17 cellular contexts compared by ENCODE assay signal in genomic region chr9:77954018-77954417, GRCh38.
DNase-seq lines count a peak whose midpoint lies in the region; ATAC-seq and TF ChIP-seq lines count a peak whose summit lies in the region.
"Had no signal": no experiment of that assay in that cellular context is flagged by ENCODE, and none has a peak within 500 bp of the region (broad histone marks: within the 10 kb centered on the region; RNA-seq: fewer than 3 reads in every experiment).

No MANE protein-coding gene starts in this region.

- H3K27ac ChIP-seq in ACC112 (ENCODE audit: low read depth, low read length), result peak overlapping the region; percentile 65
- peak overlapping the region; percentile 5 for H3K27ac ChIP-seq in HL-60 (replicated peaks)
- peak overlapping the region; percentile 33 for H3K27ac ChIP-seq in lower lobe of right lung
- no peak overlapping the region for H3K27ac ChIP-seq in neuronal stem cell (replicated peaks; ENCODE audit: low read length)
- H3K27ac ChIP-seq in coronary artery, result peak overlapping the region in 1 of 2 donors; percentile 34

- H2BK5ac ChIP-seq in neuronal stem cell (ENCODE audit: low read length), result no peak overlapping the region

- no peak overlapping the region for H2BK12ac ChIP-seq in neuronal stem cell (ENCODE audit: low read length)

- H3K36me3 ChIP-seq in ACC112 (ENCODE audit: insufficient read depth, low read length), result no peaks in the 10 kb centered on the region
- no peaks in the 10 kb centered on the region for H3K36me3 ChIP-seq in lower lobe of right lung
- H3K36me3 ChIP-seq in neuronal stem cell (replicated peaks in 1 of 2; ENCODE audit: control insufficient read depth in 2 of 2, insufficient read depth in 2 of 2, low read length in 2 of 2), result peaks cover 0 to 2% of the 10 kb centered on the region in 2 donors
- H3K36me3 ChIP-seq: cardiac muscle cell, uterus had no signal

- H3K9me3 ChIP-seq in lower lobe of right lung, result no peaks in the 10 kb centered on the region
- peaks cover 0 to 2% of the 10 kb centered on the region in 2 donors for H3K9me3 ChIP-seq in neuronal stem cell (replicated peaks in 1 of 2; ENCODE audit: control insufficient read depth in 2 of 2, insufficient read depth in 1 of 2, low read depth in 1 of 2, low read length in 2 of 2)
- H3K9me3 ChIP-seq: uterus had no signal

- H3K4me3 Mint-ChIP-seq in dendritic cell treated with granulocyte-macrophage colony-stimulating factor and Interleukin-4, amounts not matched to agents 40 ng/mL and 50 ng/mL, for 4 days, result no peak overlapping the region
- H3K4me3 Mint-ChIP-seq: activated CD4-positive, alpha-beta memory T cell treated with anti-CD3 and anti-CD28 coated beads for 36 hours; B cell; stimulated activated effector memory CD8-positive, alpha-beta T cell treated with anti-CD3 and anti-CD28 coated beads, Interleukin-12 subunit alpha, Interleukin-12 subunit beta, amount 100 ng/mL, for 72 hours had no signal

- peaks cover 70% of the 10 kb centered on the region for H3K4me1 Mint-ChIP-seq in dendritic cell treated with granulocyte-macrophage colony-stimulating factor and Interleukin-4, amounts not matched to agents 40 ng/mL and 50 ng/mL, for 4 days (ENCODE audit: low read depth)

- peaks cover 14% of the 10 kb centered on the region for H3K36me3 Mint-ChIP-seq in dendritic cell treated with granulocyte-macrophage colony-stimulating factor and Interleukin-4, amounts not matched to agents 40 ng/mL and 50 ng/mL, for 4 days (ENCODE audit: low read depth)
- H3K36me3 Mint-ChIP-seq: stimulated activated effector memory CD8-positive, alpha-beta T cell treated with anti-CD3 and anti-CD28 coated beads, Interleukin-12 subunit alpha, Interleukin-12 subunit beta, amount 100 ng/mL, for 72 hours had no signal

- no peak overlapping the region for H2AK5ac ChIP-seq in neuronal stem cell (ENCODE audit: low read depth, low read length)

- H2BK15ac ChIP-seq in neuronal stem cell (ENCODE audit: low read length), result no peak overlapping the region

- no peak overlapping the region for H3K4me2 ChIP-seq in neuronal stem cell (ENCODE audit: insufficient read depth, low read length, poor library complexity, severe bottlenecking)

- H3K27ac Mint-ChIP-seq in dendritic cell treated with granulocyte-macrophage colony-stimulating factor and Interleukin-4, amounts not matched to agents 40 ng/mL and 50 ng/mL, for 4 days, result peak overlapping the region; percentile 80
- H3K27ac Mint-ChIP-seq: activated CD4-positive, alpha-beta memory T cell treated with anti-CD3 and anti-CD28 coated beads for 36 hours; B cell; stimulated activated effector memory CD8-positive, alpha-beta T cell treated with anti-CD3 and anti-CD28 coated beads, Interleukin-12 subunit alpha, Interleukin-12 subunit beta, amount 100 ng/mL, for 72 hours had no signal

- H2BK120ac ChIP-seq in neuronal stem cell (ENCODE audit: low read depth, low read length), result no peak overlapping the region

- peaks cover 3% of the 10 kb centered on the region for H3K79me1 ChIP-seq in neuronal stem cell (ENCODE audit: low read depth, low read length)

- no peak overlapping the region for H3K9ac ChIP-seq in neuronal stem cell (ENCODE audit: low read depth, low read length, poor library complexity)

- peak in 1 of 2 donors; percentile 43 for ATAC-seq in lower lobe of right lung
- ATAC-seq: stimulated activated effector memory CD8-positive, alpha-beta T cell treated with anti-CD3 and anti-CD28 coated beads, Interleukin-12 subunit alpha, Interleukin-12 subunit beta, amount 100 ng/mL, for 72 hours had no signal

- H3K9me3 Mint-ChIP-seq in dendritic cell treated with granulocyte-macrophage colony-stimulating factor and Interleukin-4, amounts not matched to agents 40 ng/mL and 50 ng/mL, for 4 days, result no peaks in the 10 kb centered on the region
- H3K9me3 Mint-ChIP-seq: activated CD4-positive, alpha-beta memory T cell treated with anti-CD3 and anti-CD28 coated beads for 36 hours; stimulated activated effector memory CD8-positive, alpha-beta T cell treated with anti-CD3 and anti-CD28 coated beads, Interleukin-12 subunit alpha, Interleukin-12 subunit beta, amount 100 ng/mL, for 72 hours had no signal

- H4K8ac ChIP-seq in neuronal stem cell (ENCODE audit: low read depth, low read length), result no peak overlapping the region

- no peaks in the 10 kb centered on the region for H3K27me3 Mint-ChIP-seq in dendritic cell treated with granulocyte-macrophage colony-stimulating factor and Interleukin-4, amounts not matched to agents 40 ng/mL and 50 ng/mL, for 4 days
- H3K27me3 Mint-ChIP-seq: activated CD4-positive, alpha-beta memory T cell treated with anti-CD3 and anti-CD28 coated beads for 36 hours had no signal

- H3K4me1 ChIP-seq in ACC112 (ENCODE audit: control insufficient read depth, insufficient read depth, low read length, unreplicated experiment), result peaks cover 34% of the 10 kb centered on the region
- peaks cover 90% of the 10 kb centered on the region for H3K4me1 ChIP-seq in lower lobe of right lung
- peaks cover 0 to 3% of the 10 kb centered on the region in 2 donors for H3K4me1 ChIP-seq in neuronal stem cell (ENCODE audit: control insufficient read depth in 2 of 2, insufficient read depth in 1 of 2, low read depth in 1 of 2, low read length in 2 of 2)

- H3K23ac ChIP-seq in neuronal stem cell (ENCODE audit: low read depth, low read length, poor library complexity), result no peak overlapping the region

- H2AFZ ChIP-seq in ACC112 (ENCODE audit: low read length, unreplicated experiment) (no peak overlapping the region), neuronal stem cell (ENCODE audit: low read length) (no peak overlapping the region)

- no peaks in the 10 kb centered on the region for H3K27me3 ChIP-seq in ACC112 (ENCODE audit: insufficient read depth, low read length)
- no peaks in the 10 kb centered on the region for H3K27me3 ChIP-seq in HL-60 (ENCODE audit: insufficient read depth, poor library complexity, severe bottlenecking)
- no peaks in the 10 kb centered on the region for H3K27me3 ChIP-seq in lower lobe of right lung (ENCODE audit: low read depth)
- no peaks in the 10 kb centered on the region for H3K27me3 ChIP-seq in neuronal stem cell (ENCODE audit: control insufficient read depth in 3 of 3, insufficient read depth in 3 of 3, low read depth in 1 of 3, low read length in 3 of 3)
- H3K27me3 ChIP-seq: cardiac muscle cell, uterus had no signal

- H3K18ac ChIP-seq in neuronal stem cell (ENCODE audit: low read length), result no peak overlapping the region

- no peak overlapping the region for H3K4ac ChIP-seq in neuronal stem cell (ENCODE audit: low read length)

- no peak for DNase-seq in HL-60 (ENCODE audit: low read depth in 1 of 2, low spot score in 1 of 2)
- DNase-seq in lower lobe of right lung, result no peak
- DNase-seq in neuronal stem cell (ENCODE audit: low spot score), result no peak
- no peak for DNase-seq in coronary artery (ENCODE audit: low spot score)
- DNase-seq in stimulated activated CD4-positive, alpha-beta T cell treated with anti-CD3 and anti-CD28 coated beads, Interleukin-2, amount 100 ng/mL, for 48 hours, result no peak
- no peak for DNase-seq in NCI-H1417 (lab: John Stamatoyannopoulos, UW)
- DNase-seq: activated CD4-positive, alpha-beta memory T cell treated with anti-CD3 and anti-CD28 coated beads for 36 hours; midbrain; RPMI8226; stimulated activated CD4-positive, alpha-beta T cell treated with anti-CD3 and anti-CD28 coated beads, Interleukin-4, amount 100 ng/mL, for 1 hour; T-helper 9 cell; uterus had no signal

- peak overlapping the region; percentile 20 for H3K4me3 ChIP-seq in ACC112 (ENCODE audit: low read depth, low read length)
- H3K4me3 ChIP-seq in HL-60 (replicated peaks; ENCODE audit: insufficient read depth, low read length), result no peak overlapping the region
- no peak overlapping the region for H3K4me3 ChIP-seq in lower lobe of right lung
- no peak overlapping the region for H3K4me3 ChIP-seq in neuronal stem cell (ENCODE audit: low read length in 2 of 2)
- H3K4me3 ChIP-seq in coronary artery, result no peak overlapping the region
- H3K4me3 ChIP-seq: cardiac muscle cell, uterus had no signal

- no peak overlapping the region for H3K14ac ChIP-seq in neuronal stem cell (ENCODE audit: low read length)

- intact Hi-C loops in dendritic cell treated with granulocyte-macrophage colony-stimulating factor and Interleukin-4, amounts not matched to agents 40 ng/mL and 50 ng/mL, for 4 days (cut with micrococcal nuclease), result no loop called here
- intact Hi-C loops in lower lobe of right lung (cut with DNase I), result no loop called here

- no peak overlapping the region for H4K91ac ChIP-seq in neuronal stem cell (ENCODE audit: low read depth, low read length, poor library complexity)

- TF ChIP-seq CTCF in HL-60 (IDR thresholded peaks at IDR 0.05; ENCODE audit: insufficient read depth, low read length) (no peak), lower lobe of right lung (IDR thresholded peaks at IDR 0.05) (no peak), coronary artery (IDR thresholded peaks at IDR 0.05) (no peak)

- peaks cover 75% of the 10 kb centered on the region for H3K79me2 ChIP-seq in ACC112 (ENCODE audit: control insufficient read depth, insufficient read depth, low read length, unreplicated experiment)

- no CpG with 5 or more reads among the region's 4 CpGs for WGBS in neuronal stem cell (ENCODE audit: extremely low coverage in 2 of 2, insufficient read length in 2 of 2, insufficient replicate concordance in 1 of 2), 2 donors
